ENCODE assay signal across 6 cellular contexts in genomic region chr21:5224156-5224555, GRCh38.
DNase-seq lines count a peak whose midpoint lies in the region; ATAC-seq, FAIRE-seq and TF ChIP-seq lines count a peak whose summit lies in the region.
"Not testable (repeated sequence)": the region's sequence is repeated elsewhere in the genome, so short reads cannot be mapped to it uniquely, and the experiment has no call there.

No MANE protein-coding gene starts in this region.

- not testable (repeated sequence) for H3K27ac Mint-ChIP-seq in chondrocyte (ENCODE audit: unreplicated experiment); endothelial cell (ENCODE audit: unreplicated experiment)

- 57% methylated on average over 6 of the region's 6 CpGs for WGBS in K562 (ENCODE audit: insufficient coverage, low coverage, missing lambda C conversion rate)
- WGBS in mesendoderm (ENCODE audit: extremely low coverage, insufficient coverage, low lambda C conversion rate), result no CpG with 5 or more reads among the region's 6 CpGs

- H3K9me1 ChIP-seq in K562 (ENCODE audit: control insufficient read depth, insufficient read depth, low read length), result not testable (repeated sequence)

- in situ Hi-C loops in K562 (cut with MboI), result not testable (repeated sequence)

- not testable (repeated sequence) for H2AK5ac ChIP-seq in mesendoderm (ENCODE audit: low read length)

- not testable (repeated sequence) for H3K79me2 ChIP-seq in Karpas-422 (ENCODE audit: low read length); K562 (ENCODE audit: control insufficient read depth, insufficient read depth, low read length); mesendoderm (ENCODE audit: control insufficient read depth, insufficient read depth, low read length)

- not testable (repeated sequence) for H3K4me1 Mint-ChIP-seq in chondrocyte (ENCODE audit: low read depth); endothelial cell (ENCODE audit: unreplicated experiment)

- H3K4me3 ChIP-seq in HUES48 (ENCODE audit: low read depth, low read length) (peak overlapping the region; percentile 27; the same call in 1 of the 2 replicates), mesendoderm (ENCODE audit: low read length) (peak overlapping the region; percentile 5)
- H3K4me3 ChIP-seq in Karpas-422 (ENCODE audit: low read length); K562: not testable (repeated sequence)

- H3K27ac ChIP-seq in HUES48 (ENCODE audit: low read depth, low read length); Karpas-422 (ENCODE audit: low read length); K562 (ENCODE audit: extremely low read depth, low read depth, low read length); mesendoderm (ENCODE audit: low read depth, low read length): not testable (repeated sequence)

- not testable (repeated sequence) for H3K23ac ChIP-seq in mesendoderm (ENCODE audit: low read length)

- not testable (repeated sequence) for H3K18ac ChIP-seq in mesendoderm (ENCODE audit: low read length)

- H2AFZ ChIP-seq in Karpas-422 (ENCODE audit: low read length); K562 (ENCODE audit: low read depth, low read length): not testable (repeated sequence)

- not testable (repeated sequence) for H4K20me1 ChIP-seq in Karpas-422 (ENCODE audit: insufficient read depth, low read depth, low read length); K562 (replicated peaks; ENCODE audit: control insufficient read depth, insufficient read depth, low read length)

- TF ChIP-seq RAD21 in K562 (CRISPR knock-in tag; conservative IDR thresholded peaks at IDR 0.05 in 1 of 2, IDR thresholded peaks at IDR 0.05 in 1 of 2), result not testable (repeated sequence)

- H2BK5ac ChIP-seq in mesendoderm (ENCODE audit: low read length), result not testable (repeated sequence)

- not testable (repeated sequence) for H3K36me3 ChIP-seq in HUES48 (ENCODE audit: control insufficient read depth, insufficient read depth, low read length); Karpas-422 (ENCODE audit: insufficient read depth, low read length); K562 (ENCODE audit: control insufficient read depth, insufficient read depth, low read length); mesendoderm (ENCODE audit: control insufficient read depth, insufficient read depth, low read length)

- not testable (repeated sequence) for TF ChIP-seq CTCF in K562 (IDR thresholded peaks at IDR 0.05 in 2 of 3, conservative IDR thresholded peaks at IDR 0.05 in 1 of 3; ENCODE audit: insufficient read depth in 2 of 3, low read depth in 1 of 3, low read length in 3 of 3); chondrocyte (IDR thresholded peaks at IDR 0.05); endothelial cell (IDR thresholded peaks at IDR 0.05; ENCODE audit: unreplicated experiment)

- H2BK120ac ChIP-seq in mesendoderm (ENCODE audit: low read depth, low read length), result not testable (repeated sequence)

- not testable (repeated sequence) for H4K8ac ChIP-seq in mesendoderm (ENCODE audit: low read depth, low read length)

- H3K9me3 ChIP-seq in HUES48 (ENCODE audit: control insufficient read depth, insufficient read depth, low read length), result peaks cover 88% of the 10 kb centered on the region
- peaks cover 11% of the 10 kb centered on the region for H3K9me3 ChIP-seq in Karpas-422 (ENCODE audit: low read length)
- H3K9me3 ChIP-seq in K562 (replicated peaks; ENCODE audit: control insufficient read depth, insufficient read depth, low read depth, low read length), result not testable (repeated sequence)

- not testable (repeated sequence) for H2BK15ac ChIP-seq in mesendoderm (replicated peaks; ENCODE audit: low read depth)

- BruUV-seq in K562 (replicated peaks; lab: Mats Ljungman, UMichigan), result not testable (repeated sequence)

- H3K27me3 ChIP-seq in HUES48 (ENCODE audit: control insufficient read depth, insufficient read depth, low read length); Karpas-422 (ENCODE audit: low read length); K562 (ENCODE audit: control insufficient read depth in 2 of 2, insufficient read depth in 2 of 2, low read length in 2 of 2); mesendoderm (ENCODE audit: insufficient read depth, low read length, poor library complexity): not testable (repeated sequence)

- peak; percentile 16 for DNase-seq in Karpas-422
- DNase-seq in K562 (ENCODE audit: extremely low read depth in 1 of 4, low spot score in 3 of 4); endothelial cell (ENCODE audit: low spot score); mesendoderm: not testable (repeated sequence)
- peak; percentile 69 for DNase-seq in chondrocyte (ENCODE audit: low spot score)

- H4K5ac ChIP-seq in mesendoderm (ENCODE audit: low read length), result not testable (repeated sequence)

- not testable (repeated sequence) for H3K79me1 ChIP-seq in mesendoderm (ENCODE audit: low read length)

- TF ChIP-seq EP300 in K562 (IDR thresholded peaks at IDR 0.05; ENCODE audit: low read length), result not testable (repeated sequence)

- not testable (repeated sequence) for FAIRE-seq in K562 (lab: Jason Lieb, UNC)

- not testable (repeated sequence) for H3K4me3 Mint-ChIP-seq in chondrocyte (ENCODE audit: unreplicated experiment)
- peak overlapping the region; percentile 16 for H3K4me3 Mint-ChIP-seq in endothelial cell (ENCODE audit: unreplicated experiment)

- ATAC-seq in K562, result not testable (repeated sequence)

- not testable (repeated sequence) for H3K9me2 ChIP-seq in Karpas-422 (replicated peaks; ENCODE audit: insufficient read depth, low read length)

- CTCF ChIA-PET in K562 (lab: Yijun Ruan, JAX; ENCODE audit: low intra/inter-chr PET ratio), result not testable (repeated sequence)

- H3K56ac ChIP-seq in mesendoderm (ENCODE audit: low read length), result not testable (repeated sequence)

- TF ChIP-seq POLR2A in K562 (conservative IDR thresholded peaks at IDR 0.05), result not testable (repeated sequence)

- H3K4me2 ChIP-seq in Karpas-422 (ENCODE audit: low read depth, low read length, poor library complexity, severe bottlenecking); K562 (ENCODE audit: insufficient read depth, low read length); mesendoderm (ENCODE audit: low read length): not testable (repeated sequence)

- H3K4me1 ChIP-seq in HUES48 (ENCODE audit: control insufficient read depth, insufficient read depth, low read length); Karpas-422 (ENCODE audit: low read length); K562 (replicated peaks in 1 of 2; ENCODE audit: control insufficient read depth in 2 of 2, insufficient read depth in 2 of 2, low read length in 2 of 2); mesendoderm (ENCODE audit: control insufficient read depth, low read depth, low read length): not testable (repeated sequence)

- not testable (repeated sequence) for H3K9ac ChIP-seq in HUES48 (ENCODE audit: low read depth, low read length); Karpas-422 (ENCODE audit: low read length); K562 (ENCODE audit: insufficient read depth in 1 of 2, low read depth in 2 of 2, low read length in 2 of 2); mesendoderm (ENCODE audit: low read length)

- H3K9me3 Mint-ChIP-seq in chondrocyte (ENCODE audit: low read depth) (peaks cover 80% of the 10 kb centered on the region), endothelial cell (ENCODE audit: unreplicated experiment) (peaks cover 70% of the 10 kb centered on the region)

- not testable (repeated sequence) for H3K27me3 Mint-ChIP-seq in chondrocyte (ENCODE audit: low read depth); endothelial cell (ENCODE audit: unreplicated experiment)

- H3K4ac ChIP-seq in mesendoderm (ENCODE audit: low read depth, low read length), result not testable (repeated sequence)

- intact Hi-C loops in K562 (cut with micrococcal nuclease), result not testable (repeated sequence)

- POLR2A ChIA-PET in K562 (lab: Yijun Ruan, JAX), result not testable (repeated sequence)

- H3K36me3 Mint-ChIP-seq in chondrocyte (ENCODE audit: low read depth), result not testable (repeated sequence)
- H3K36me3 Mint-ChIP-seq in endothelial cell (ENCODE audit: low read depth, unreplicated experiment), result peaks cover 25% of the 10 kb centered on the region
